27 cellular contexts compared by ENCODE assay signal in the genomic region with DNA sequence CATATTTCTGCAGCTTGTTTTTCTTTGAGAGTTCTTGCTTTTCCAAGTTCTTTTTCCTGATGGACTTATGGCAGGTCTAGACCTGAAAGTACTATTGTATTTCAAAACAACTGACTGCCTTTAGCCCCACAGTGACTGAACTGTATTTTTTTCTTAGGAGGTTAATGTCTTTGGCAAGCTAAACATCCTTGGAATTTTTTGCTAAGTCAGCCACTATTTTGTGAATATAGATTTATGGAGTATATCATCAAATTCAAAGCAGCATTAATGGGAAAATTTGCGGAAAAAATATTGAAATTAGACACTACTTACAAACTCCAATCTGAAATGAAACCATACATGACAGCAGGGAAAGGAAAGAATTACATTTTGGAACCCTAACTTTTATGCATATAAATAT.
"Had no signal": no experiment of that assay in that cellular context is flagged by ENCODE, and none has a peak within 500 bp of the region (broad histone marks: within the 10 kb centered on the region; RNA-seq: fewer than 3 reads in every experiment).

No MANE protein-coding gene starts in this region.

- H3K9me3 ChIP-seq: body of pancreas, gastrocnemius medialis, mucosa of descending colon, sigmoid colon, testis, uterus had no signal

- DNase-seq: activated CD4-positive, alpha-beta T cell treated with anti-CD3 and anti-CD28 coated beads, Interleukin-2, amount 10 ng/mL, durations not matched to agents 7 days and 5 days; activated CD4-positive, CD25-positive, alpha-beta regulatory T cell treated with anti-CD3 and anti-CD28 coated beads, Interleukin-2, amount 50 U/mL, for 72 hours; activated CD8-positive, alpha-beta memory T cell treated with anti-CD3 and anti-CD28 coated beads, Interleukin-2, amount 10 ng/mL, durations not matched to agents 7 days and 5 days; activated CD8-positive, alpha-beta T cell treated with anti-CD3 and anti-CD28 coated beads for 36 hours; activated effector memory CD4-positive, alpha-beta T cell treated with anti-CD3 and anti-CD28 coated beads, Interleukin-2, amount 50 U/mL, for 16 hours; activated naive CD4-positive, alpha-beta T cell treated with anti-CD3 and anti-CD28 coated beads, Interleukin-2, amount 50 U/mL, for 16 hours; activated T-cell treated with anti-CD3 and anti-CD28 coated beads for 4 hours; anterior cingulate cortex; body of pancreas; caudate nucleus; effector memory CD4-positive, alpha-beta T cell; head of caudate nucleus; hypothalamus; mesendoderm; mucosa of descending colon; nucleus accumbens; posterior cingulate gyrus; sigmoid colon; stimulated activated CD4-positive, alpha-beta T cell treated with anti-CD3 and anti-CD28 coated beads, Interleukin-4, amount 100 ng/mL, for 1 hour; stimulated activated naive CD4-positive, alpha-beta T cell; testis; trophoblast cell; uterus had no signal

- H3K4me1 ChIP-seq: body of pancreas had no signal

- FAIRE-seq: colon had no signal

- H3K36me3 ChIP-seq: gastrocnemius medialis, sigmoid colon, uterus had no signal

- H3K4me3 ChIP-seq: body of pancreas, gastrocnemius medialis, mucosa of descending colon, sigmoid colon, testis, uterus had no signal

- H3K27ac ChIP-seq: body of pancreas, sigmoid colon, testis, uterus, VCaP had no signal

- H3K27me3 ChIP-seq: body of pancreas, gastrocnemius medialis, sigmoid colon, testis, uterus had no signal

- ATAC-seq: activated CD8-positive, alpha-beta memory T cell treated with anti-CD3 and anti-CD28 coated beads, Interleukin-2, amount 10 ng/mL, durations not matched to agents 7 days and 5 days; activated CD8-positive, alpha-beta T cell treated with anti-CD3 and anti-CD28 coated beads for 36 hours; body of pancreas; esophagus mucosa; mucosa of descending colon had no signal
